In the genomic region with DNA sequence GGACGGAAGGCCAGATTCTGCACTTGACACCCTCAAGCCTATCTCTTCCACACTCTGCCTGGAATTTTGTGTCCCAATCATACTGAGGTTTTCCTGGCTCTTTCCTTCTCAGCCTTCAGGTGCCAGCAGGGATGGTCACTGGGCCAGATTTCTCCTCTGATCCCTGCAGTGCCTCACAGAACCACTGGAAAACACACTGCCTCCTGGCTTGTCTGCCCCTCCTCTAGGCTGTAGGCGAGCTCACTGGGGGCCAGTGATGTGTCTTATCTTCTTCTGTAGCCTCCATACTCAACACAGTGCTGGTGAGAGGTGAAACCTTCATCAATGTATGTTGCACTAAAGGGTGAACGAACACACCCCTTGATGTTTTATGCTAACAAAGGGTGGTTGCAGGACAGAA, we compare ENCODE assay signal across 22 cellular contexts.
A peak's percentile ranks its signal among the peaks of the same experiment; 100 is the strongest.
DNase-seq lines count a peak whose midpoint lies in the region; ATAC-seq, FAIRE-seq and TF ChIP-seq lines count a peak whose summit lies in the region.
"Had no signal": no experiment of that assay in that cellular context is flagged by ENCODE, and none has a peak within 500 bp of the region (broad histone marks: within the 10 kb centered on the region; RNA-seq: fewer than 3 reads in every experiment).

No MANE protein-coding gene starts in this region.

- TF ChIP-seq RAD21 in HepG2 (CRISPR knock-in tag; IDR thresholded peaks at IDR 0.05): no peak

- WGBS in HepG2 (ENCODE audit: low lambda C conversion rate): 1% methylated on average over 3 of the region's 3 CpGs
- WGBS in right lobe of liver (ENCODE audit: insufficient coverage, low coverage, low lambda C conversion rate, missing lambda C conversion rate): 79% methylated on average over 2 of the region's 3 CpGs
- WGBS in esophagus muscularis mucosa: 70% methylated on average over 3 of the region's 3 CpGs

- H3K4me3 Mint-ChIP-seq in osteocyte (ENCODE audit: unreplicated experiment): no peak overlapping the region

- TF ChIP-seq POLR2A in HepG2 (IDR thresholded peaks at IDR 0.05; ENCODE audit: insufficient read depth in 1 of 2, low read depth in 2 of 2, low read length in 2 of 2): no peak
- TF ChIP-seq POLR2A in right lobe of liver (IDR thresholded peaks at IDR 0.05): no peak
- TF ChIP-seq POLR2A in esophagus muscularis mucosa (IDR thresholded peaks at IDR 0.05; ENCODE audit: low read depth): no peak

- H3K9me3 ChIP-seq in HepG2 (ENCODE audit: low read length) (no peaks in the 10 kb centered on the region), right lobe of liver (no peaks in the 10 kb centered on the region), esophagus muscularis mucosa (no peaks in the 10 kb centered on the region)
- H3K9me3 ChIP-seq: A549 had no signal

- H3K4me1 Mint-ChIP-seq in osteocyte (ENCODE audit: unreplicated experiment): peaks cover 12% of the 10 kb centered on the region

- no peaks in the 10 kb centered on the region for H3K36me3 ChIP-seq in HepG2 (replicated peaks in 1 of 2; ENCODE audit: control insufficient read depth in 1 of 2, insufficient read depth in 2 of 2, low read length in 2 of 2)
- no peaks in the 10 kb centered on the region for H3K36me3 ChIP-seq in right lobe of liver
- H3K36me3 ChIP-seq in H7 (replicated peaks; ENCODE audit: control insufficient read depth, insufficient read depth, low read length): no peaks in the 10 kb centered on the region
- H3K36me3 ChIP-seq in esophagus muscularis mucosa: no peaks in the 10 kb centered on the region

- intact Hi-C loops in HepG2 (cut with micrococcal nuclease; ENCODE audit: unreplicated experiment) (no loop called here), right lobe of liver (cut with DNase I) (no loop called here), esophagus muscularis mucosa (cut with DNase I) (no loop called here)

- H3K4me3 ChIP-seq in HepG2 (replicated peaks in 1 of 3; ENCODE audit: insufficient read depth in 1 of 3, low read depth in 2 of 3, low read length in 3 of 3) (no peak overlapping the region), right lobe of liver (no peak overlapping the region), H7 (ENCODE audit: insufficient read depth, low read depth, low read length) (no peak overlapping the region), esophagus muscularis mucosa (no peak overlapping the region)
- H3K4me3 ChIP-seq: A549, GM23248, SK-N-MC had no signal

- H3K27ac ChIP-seq in HepG2 (ENCODE audit: extremely low read length, insufficient read depth, low read length) (no peak overlapping the region), right lobe of liver (no peak overlapping the region), esophagus muscularis mucosa (replicated peaks in 1 of 4) (no peak overlapping the region)
- H3K27ac ChIP-seq: A549, GM23248, SK-N-MC had no signal

- no peaks in the 10 kb centered on the region for H3K79me2 ChIP-seq in HepG2 (ENCODE audit: insufficient read depth, low read length)

- H3K9me3 Mint-ChIP-seq in osteocyte (ENCODE audit: unreplicated experiment): no peaks in the 10 kb centered on the region

- TF ChIP-seq EP300 in HepG2 (IDR thresholded peaks at IDR 0.05; ENCODE audit: low read depth in 2 of 2, low read length in 2 of 2) (no peak), HepG2 (CRISPR knock-in tag; IDR thresholded peaks at IDR 0.05; ENCODE audit: borderline replicate concordance) (no peak), esophagus muscularis mucosa (IDR thresholded peaks at IDR 0.05) (no peak)

- no peaks in the 10 kb centered on the region for H4K20me1 ChIP-seq in HepG2 (ENCODE audit: insufficient read depth, low read length)

- H3K4me1 ChIP-seq in HepG2 (ENCODE audit: insufficient read depth, low read length) (peaks cover 11% of the 10 kb centered on the region; the same call in 1 of the 2 replicates), right lobe of liver (peaks cover 0 to 12% (median 3%) of the 10 kb centered on the region in 4 donors), esophagus muscularis mucosa (peaks cover 5 to 15% (median 11%) of the 10 kb centered on the region in 4 donors)

- H3K27me3 ChIP-seq in HepG2 (ENCODE audit: control insufficient read depth in 1 of 2, insufficient read depth in 2 of 2, low read length in 2 of 2) (0 out of 5 replicates have a peak, but pooled peaks cover 0 to 1% of the 10 kb centered on the region in 2 experiments), right lobe of liver (no peaks in the 10 kb centered on the region), H7 (ENCODE audit: control insufficient read depth, insufficient read depth, low read length) (no peaks in the 10 kb centered on the region), esophagus muscularis mucosa (peaks cover 0 to 26% (median 0%) of the 10 kb centered on the region in 4 donors)

- no TSS peak for BruUV-seq in HepG2 (replicated peaks; lab: Mats Ljungman, UMichigan)

- ATAC-seq in HepG2 (peak; percentile 40), right lobe of liver (no peak), HG03280 (IDR thresholded peaks at IDR 0.05; ENCODE audit: unreplicated experiment) (no peak)

- CTCF ChIA-PET in HepG2 (lab: Yijun Ruan, JAX; ENCODE audit: low intra/inter-chr PET ratio, low total read pairs): no interaction called here

- DNase-seq in HepG2 (ENCODE audit: low spot score) (no peak), right lobe of liver (no peak), H7 (peak; percentile 4), esophagus muscularis mucosa (ENCODE audit: extremely low spot score) (peak; percentile 68), osteocyte (ENCODE audit: extremely low spot score, unreplicated experiment) (peak; percentile 44), NCI-H82 treated with DMSO at 0.1 percent for 48 hours (lab: John Stamatoyannopoulos, UW; ENCODE audit: unreplicated experiment) (no peak), NCI-H1092 treated with DMSO at 0.1 percent for 48 hours (lab: John Stamatoyannopoulos, UW) (no peak)
- DNase-seq: GM23248, HCEC 1CT, MV-4-11, NCI-H1105 treated with DMSO at 0.1 percent for 48 hours, NCI-H2029, NCI-H446 treated with DMSO at 0.1 percent for 48 hours, NCI-H526, NCI-H82, RPMI8226, SIG-M5 had no signal

- POLR2A ChIA-PET in HepG2 (lab: Yijun Ruan, JAX): no interaction called here

- H3K4me2 ChIP-seq in HepG2 (ENCODE audit: low read depth, low read length): no peak overlapping the region
- H3K4me2 ChIP-seq: A549 had no signal

- no peak overlapping the region for H2AFZ ChIP-seq in HepG2 (ENCODE audit: low read length)
- H2AFZ ChIP-seq: GM23248 had no signal

- TF ChIP-seq CTCF in HepG2 (CRISPR knock-in tag; IDR thresholded peaks at IDR 0.05) (no peak), right lobe of liver (IDR thresholded peaks at IDR 0.05) (no peak), esophagus muscularis mucosa (IDR thresholded peaks at IDR 0.05) (no peak), osteocyte (IDR thresholded peaks at IDR 0.05) (no peak)

- H3K27ac Mint-ChIP-seq in osteocyte (ENCODE audit: unreplicated experiment): no peak overlapping the region

- H3K36me3 Mint-ChIP-seq in osteocyte (ENCODE audit: unreplicated experiment): no peaks in the 10 kb centered on the region

- FAIRE-seq in HepG2 (lab: Jason Lieb, UNC): no peak
- FAIRE-seq: A549, D721Med, G401.6 had no signal

- H3K9ac ChIP-seq in HepG2 (ENCODE audit: insufficient read depth, low read depth, low read length): no peak overlapping the region
- H3K9ac ChIP-seq: GM23248 had no signal

- in situ Hi-C loops in HepG2 (cut with HindIII; ENCODE audit: extremely low pct_ligation_motif_present, low pct_unique_long_range_greater_than_20kb): no loop called here

- H3K27me3 Mint-ChIP-seq in osteocyte (ENCODE audit: unreplicated experiment): no peaks in the 10 kb centered on the region

TF ChIP-seq in HepG2, 621 proteins besides CTCF, POLR2A, EP300 and RAD21:
- TF ChIP-seq ZNF552 (CRISPR knock-in tag; IDR thresholded peaks at IDR 0.05; ENCODE audit: borderline replicate concordance) (no peak), SNAPC2 (CRISPR knock-in tag; IDR thresholded peaks at IDR 0.05) (no peak), MED13 (CRISPR knock-in tag; IDR thresholded peaks at IDR 0.05) (no peak), MAFF (IDR thresholded peaks at IDR 0.05; ENCODE audit: low read depth, low read length) (no peak), ZNF567 (CRISPR knock-in tag; IDR thresholded peaks at IDR 0.05; ENCODE audit: borderline replicate concordance) (no peak), MED8 (CRISPR knock-in tag; IDR thresholded peaks at IDR 0.05; ENCODE audit: insufficient replicate concordance) (no peak), ZNF713 (CRISPR knock-in tag; IDR thresholded peaks at IDR 0.05) (no peak)
- TF ChIP-seq, protein P1, sequence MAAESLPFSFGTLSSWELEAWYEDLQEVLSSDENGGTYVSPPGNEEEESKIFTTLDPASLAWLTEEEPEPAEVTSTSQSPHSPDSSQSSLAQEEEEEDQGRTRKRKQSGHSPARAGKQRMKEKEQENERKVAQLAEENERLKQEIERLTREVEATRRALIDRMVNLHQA (CRISPR knock-in tag; IDR thresholded peaks at IDR 0.05): no peak
- TF ChIP-seq, protein P2, sequence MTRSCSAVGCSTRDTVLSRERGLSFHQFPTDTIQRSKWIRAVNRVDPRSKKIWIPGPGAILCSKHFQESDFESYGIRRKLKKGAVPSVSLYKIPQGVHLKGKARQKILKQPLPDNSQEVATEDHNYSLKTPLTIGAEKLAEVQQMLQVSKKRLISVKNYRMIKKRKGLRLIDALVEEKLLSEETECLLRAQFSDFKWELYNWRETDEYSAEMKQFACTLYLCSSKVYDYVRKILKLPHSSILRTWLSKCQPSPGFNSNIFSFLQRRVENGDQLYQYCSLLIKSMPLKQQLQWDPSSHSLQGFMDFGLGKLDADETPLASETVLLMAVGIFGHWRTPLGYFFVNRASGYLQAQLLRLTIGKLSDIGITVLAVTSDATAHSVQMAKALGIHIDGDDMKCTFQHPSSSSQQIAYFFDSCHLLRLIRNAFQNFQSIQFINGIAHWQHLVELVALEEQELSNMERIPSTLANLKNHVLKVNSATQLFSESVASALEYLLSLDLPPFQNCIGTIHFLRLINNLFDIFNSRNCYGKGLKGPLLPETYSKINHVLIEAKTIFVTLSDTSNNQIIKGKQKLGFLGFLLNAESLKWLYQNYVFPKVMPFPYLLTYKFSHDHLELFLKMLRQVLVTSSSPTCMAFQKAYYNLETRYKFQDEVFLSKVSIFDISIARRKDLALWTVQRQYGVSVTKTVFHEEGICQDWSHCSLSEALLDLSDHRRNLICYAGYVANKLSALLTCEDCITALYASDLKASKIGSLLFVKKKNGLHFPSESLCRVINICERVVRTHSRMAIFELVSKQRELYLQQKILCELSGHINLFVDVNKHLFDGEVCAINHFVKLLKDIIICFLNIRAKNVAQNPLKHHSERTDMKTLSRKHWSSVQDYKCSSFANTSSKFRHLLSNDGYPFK (CRISPR knock-in tag; IDR thresholded peaks at IDR 0.05; ENCODE audit: borderline replicate concordance): no peak
TF ChIP-seq in HepG2: peak in this region for 0.

Comparison
In these comparisons a context has a peak if more than half of its experiments do, and no peak if none do; other contexts are left out.
1. DNase-seq: peak in H7 (single experiment), esophagus muscularis mucosa (single experiment) and osteocyte (single experiment); none in HepG2 (single experiment), right lobe of liver (0 of 3), NCI-H82 treated with DMSO at 0.1 percent for 48 hours (single experiment) and NCI-H1092 treated with DMSO at 0.1 percent for 48 hours (single experiment).